Comparison of ENCODE assay signal across 8 cellular contexts in genomic region chr19:12833747-12834417, GRCh38. TPM values are rescaled to one million over a fixed set of nuclear protein-coding genes. Genes with fewer than 3 reads are reported as not detected.
DNase-seq lines count a peak whose midpoint lies in the region; ATAC-seq, FAIRE-seq and TF ChIP-seq lines count a peak whose summit lies in the region.

No MANE protein-coding gene starts in this region.

- H3K27me3 Mint-ChIP-seq in natural killer cell (ENCODE audit: low read depth in 2 of 2) = peaks cover 56 to 62% of the 10 kb centered on the region in 2 donors

- FAIRE-seq in kidney (lab: Jason Lieb, UNC) = no peak

- H3K9ac ChIP-seq in SK-N-MC (ENCODE audit: insufficient read length) (no peak overlapping the region), colonic mucosa (ENCODE audit: low read depth in 2 of 2, low read length in 2 of 2) (no peak overlapping the region), kidney (ENCODE audit: low read length in 2 of 2) (no peak overlapping the region)

- H3K27me3 ChIP-seq in colonic mucosa = peaks cover 73% of the 10 kb centered on the region

- no peak overlapping the region for H3K4me3 Mint-ChIP-seq in natural killer cell

- H3K36me3 ChIP-seq in SK-N-MC (ENCODE audit: insufficient read depth, low read length) = no peaks in the 10 kb centered on the region
- H3K36me3 ChIP-seq in colonic mucosa = no peaks in the 10 kb centered on the region
- no peaks in the 10 kb centered on the region for H3K36me3 ChIP-seq in kidney (ENCODE audit: control insufficient read depth in 1 of 2, insufficient read depth in 2 of 2, low read length in 2 of 2)

- CTCF ChIA-PET in HEK293T (lab: Yijun Ruan, JAX) = interaction anchor here (1.1 to 1.2 kb wide), 2 partner anchors 13 to 14 kb away, joined by 3 to 5 read pairs; no protein-coding TSS in a partner anchor

- peaks cover 0 to 2% of the 10 kb centered on the region in 2 donors for H3K9me3 Mint-ChIP-seq in natural killer cell

- no peak overlapping the region for H3K27ac Mint-ChIP-seq in natural killer cell

- peaks cover 17 to 38% of the 10 kb centered on the region in 2 donors for H3K4me1 Mint-ChIP-seq in natural killer cell

- TF ChIP-seq CTCF in colonic mucosa (IDR thresholded peaks at IDR 0.05) = no peak
- no peak for TF ChIP-seq CTCF in natural killer cell (IDR thresholded peaks at IDR 0.05)
- no peak for TF ChIP-seq CTCF in kidney (IDR thresholded peaks at IDR 0.05; ENCODE audit: borderline replicate concordance, extremely low read depth, insufficient read depth)

- POLR2A ChIA-PET in HEK293T (lab: Yijun Ruan, JAX) = interaction anchor here (0.5 to 1.2 kb wide), 4 partner anchors 8 to 319 kb away, joined by 3 to 4 read pairs (median 3); partner anchors contain the start of genes RAD23A and RNASEH2A

- no peaks in the 10 kb centered on the region for H3K36me3 Mint-ChIP-seq in natural killer cell

- intact Hi-C loops in colonic mucosa (cut with DNase I) (no loop called here), natural killer cell (cut with micrococcal nuclease) (no loop called here), kidney (cut with DNase I) (no loop called here)

- no peak overlapping the region for H3K27ac ChIP-seq in SK-N-MC
- no peak overlapping the region for H3K27ac ChIP-seq in colonic mucosa
- H3K27ac ChIP-seq in kidney (ENCODE audit: low read depth in 2 of 2, low read length in 2 of 2) = no peak overlapping the region

- H3K4me3 ChIP-seq in SK-N-MC = peak overlapping the region; percentile 80
- H3K4me3 ChIP-seq in colonic mucosa = peak overlapping the region; percentile 40
- no peak overlapping the region for H3K4me3 ChIP-seq in kidney (ENCODE audit: low read length in 2 of 2)

- H3K4me1 ChIP-seq in colonic mucosa = peaks cover 4% of the 10 kb centered on the region
- peaks cover 0 to 5% of the 10 kb centered on the region in 2 donors for H3K4me1 ChIP-seq in kidney (ENCODE audit: control insufficient read depth in 1 of 2, insufficient read depth in 1 of 2, low read depth in 1 of 2, low read length in 2 of 2)

- peak in 2 of 3 donors; percentile 32 to 48 for ATAC-seq in natural killer cell

- DNase-seq in AG08395 (ENCODE audit: low spot score) = peak; percentile 40
- DNase-seq in HEK293T (ENCODE audit: extremely low spot score) = peak; percentile 70
- DNase-seq in SK-N-MC (ENCODE audit: low read depth, low spot score) = no peak
- DNase-seq in colonic mucosa = peak; percentile 39
- peak; percentile 36 for DNase-seq in natural killer cell
- DNase-seq in GM19238 (ENCODE audit: insufficient read length, low spot score) = no peak
- DNase-seq in NK-92 treated with Interleukin-12 subunit alpha and Interleukin-12 subunit beta, amount 100 ng/mL, for 24 hours (lab: John Stamatoyannopoulos, UW) = no peak
- no peak for DNase-seq in kidney

- H3K9me3 ChIP-seq in SK-N-MC (ENCODE audit: low read depth, low read length) (no peaks in the 10 kb centered on the region), colonic mucosa (no peaks in the 10 kb centered on the region), kidney (ENCODE audit: control insufficient read depth in 1 of 2, low read length in 2 of 2) (no peaks in the 10 kb centered on the region)

TF ChIP-seq in HEK293T, 16 proteins besides CTCF, POLR2A, EP300 and RAD21:
- TF ChIP-seq LEF1 (IDR thresholded peaks at IDR 0.05; ENCODE audit: borderline replicate concordance) (no peak), ELF4 (IDR thresholded peaks at IDR 0.05) (no peak), NFRKB (IDR thresholded peaks at IDR 0.05) (no peak), PKNOX1 (IDR thresholded peaks at IDR 0.05) (no peak), CTBP1 (IDR thresholded peaks at IDR 0.05; ENCODE audit: borderline replicate concordance) (no peak), L3MBTL2 (conservative IDR thresholded peaks at IDR 0.05) (no peak), ARNT (IDR thresholded peaks at IDR 0.05) (no peak), SUZ12 (IDR thresholded peaks at IDR 0.05) (no peak), FOXM1 (IDR thresholded peaks at IDR 0.05; ENCODE audit: borderline replicate concordance) (no peak), FOXA1 (IDR thresholded peaks at IDR 0.05) (no peak), SP1 (IDR thresholded peaks at IDR 0.05) (no peak), FOXK2 (IDR thresholded peaks at IDR 0.05) (no peak), ZNF384 (IDR thresholded peaks at IDR 0.05) (no peak), TARDBP (IDR thresholded peaks at IDR 0.05) (no peak), BHLHE40 (IDR thresholded peaks at IDR 0.05; ENCODE audit: borderline replicate concordance) (no peak), HDGF (IDR thresholded peaks at IDR 0.05; ENCODE audit: borderline replicate concordance) (no peak)

RNA-seq across cellular contexts. Expression of gene RTBDN, which starts 0.5 kb away (rescaled TPM):
- total RNA-seq in colonic mucosa = under 1 TPM in 1 of 2 donors, not detected in 1; 0.35 TPM
- not detected for total RNA-seq in natural killer cell
- not detected for total RNA-seq in kidney
- not detected for polyA plus RNA-seq in kidney (ENCODE audit: insufficient read depth, low read depth, low replicate concordance)

RNA-seq across cellular contexts. Expression of gene MAST1, which starts 4.4 kb away (rescaled TPM):
- 1 to 10 TPM in 1 of 2 donors, under 1 TPM in 1; 0.42 to 1.4 TPM for total RNA-seq in colonic mucosa
- total RNA-seq in natural killer cell = under 1 TPM in 2 of 3 donors, not detected in 1; 0.07 to 0.88 TPM
- 0.35 TPM for total RNA-seq in kidney
- polyA plus RNA-seq in kidney (ENCODE audit: insufficient read depth, low read depth, low replicate concordance) = 0.39 TPM

RNA-seq across cellular contexts. Expression of gene RNASEH2A, which starts 27.5 kb away (rescaled TPM):
- 10 to 100 TPM in 1 of 2 donors, 1 to 10 TPM in 1; 8.8 to 44.8 TPM for total RNA-seq in colonic mucosa
- total RNA-seq in natural killer cell = 1 to 10 TPM; 6.6 to 8.7 (median 7.4) TPM
- 7.9 TPM for total RNA-seq in kidney
- polyA plus RNA-seq in kidney (ENCODE audit: insufficient read depth, low read depth, low replicate concordance) = 1.3 TPM

RNA-seq across cellular contexts. Expression of gene THSD8, which starts 32.0 kb away (rescaled TPM):
- 10 to 100 TPM in 1 of 2 donors, 1 to 10 TPM in 1; 6.5 to 18.5 TPM for total RNA-seq in colonic mucosa
- 1 to 10 TPM; 1.7 to 2.8 (median 2.2) TPM for total RNA-seq in natural killer cell
- 3.2 TPM for total RNA-seq in kidney
- polyA plus RNA-seq in kidney (ENCODE audit: insufficient read depth, low read depth, low replicate concordance) = 10.0 TPM

RNA-seq across cellular contexts. Expression of gene PRDX2, which starts 32.3 kb away (rescaled TPM):
- total RNA-seq in colonic mucosa (100 to 1,000 TPM; 347 to 417 TPM), natural killer cell (10 to 100 TPM; 28.8 to 67.1 (median 66.9) TPM), kidney (171 TPM)
- polyA plus RNA-seq in kidney (ENCODE audit: insufficient read depth, low read depth, low replicate concordance) = 664 TPM

Comparison
In these comparisons a context has a peak if more than half of its experiments do, and no peak if none do; other contexts are left out.
1. DNase-seq: peak in AG08395 (single experiment), HEK293T (single experiment), colonic mucosa (single experiment) and natural killer cell (single experiment); none in SK-N-MC (single experiment), GM19238 (single experiment), NK-92 treated with Interleukin-12 subunit alpha and Interleukin-12 subunit beta, amount 100 ng/mL, for 24 hours (single experiment) and kidney (single experiment).
2. H3K4me3 ChIP-seq: peak in SK-N-MC (single experiment) and colonic mucosa (single experiment); none in kidney (0 of 2).